7 cellular contexts compared by ENCODE assay signal in genomic region chr4:89509708-89510269, GRCh38.
DNase-seq lines count a peak whose midpoint lies in the region; ATAC-seq and TF ChIP-seq lines count a peak whose summit lies in the region.

No MANE protein-coding gene starts in this region.

- H3K4me3 ChIP-seq in foreskin fibroblast (ENCODE audit: low read depth in 1 of 2, low read length in 2 of 2) (no peak overlapping the region), transverse colon (no peak overlapping the region), Karpas-422 (ENCODE audit: low read length) (no peak overlapping the region)

- WGBS in transverse colon (ENCODE audit: low coverage in 1 of 2), 2 donors: 59 to 74% methylated on average over 4 of the region's 4 CpGs

- no peak for TF ChIP-seq POLR2A in transverse colon (IDR thresholded peaks at IDR 0.05)

- no peaks in the 10 kb centered on the region for H4K20me1 ChIP-seq in Karpas-422 (ENCODE audit: insufficient read depth, low read depth, low read length)

- no peak overlapping the region for H3K4me2 ChIP-seq in Karpas-422 (ENCODE audit: low read depth, low read length, poor library complexity, severe bottlenecking)

- intact Hi-C loops in transverse colon (cut with DNase I; ENCODE audit: low total_unique reads): no loop called here

- H3K36me3 ChIP-seq in transverse colon: no peaks in the 10 kb centered on the region
- H3K36me3 ChIP-seq in Karpas-422 (ENCODE audit: insufficient read depth, low read length): no peaks in the 10 kb centered on the region

- ATAC-seq in GM18517 (IDR thresholded peaks at IDR 0.05; ENCODE audit: unreplicated experiment) (peak; percentile 99), GM21576 (IDR thresholded peaks at IDR 0.05; ENCODE audit: unreplicated experiment) (peak; percentile 100)

- H3K9me3 ChIP-seq in transverse colon: no peaks in the 10 kb centered on the region
- no peaks in the 10 kb centered on the region for H3K9me3 ChIP-seq in Karpas-422 (ENCODE audit: low read length)

- peak; percentile 2 for DNase-seq in HT1080 (ENCODE audit: low read depth)
- DNase-seq in foreskin fibroblast: peak; percentile 86 to 94
- DNase-seq in transverse colon: no peak
- DNase-seq in Karpas-422: no peak
- no peak for DNase-seq in foreskin melanocyte

- no peak overlapping the region for H2AFZ ChIP-seq in Karpas-422 (ENCODE audit: low read length)

- H3K9me2 ChIP-seq in Karpas-422 (replicated peaks; ENCODE audit: insufficient read depth, low read length): no peaks in the 10 kb centered on the region

- TF ChIP-seq CTCF in foreskin fibroblast (IDR thresholded peaks at IDR 0.05; ENCODE audit: low read depth, low read length): no peak
- no peak for TF ChIP-seq CTCF in transverse colon (IDR thresholded peaks at IDR 0.05)

- H3K9ac ChIP-seq in Karpas-422 (ENCODE audit: low read length): no peak overlapping the region

- H3K4me1 ChIP-seq in transverse colon (no peaks in the 10 kb centered on the region), Karpas-422 (ENCODE audit: low read length) (no peaks in the 10 kb centered on the region)

- in situ Hi-C loops in transverse colon (cut with MboI; ENCODE audit: low pct_ligation_motif_present in 1 of 4, low pct_unique_long_range_greater_than_20kb in 1 of 4, low sequenced_read_pairs in 3 of 4): no loop called here

- no peaks in the 10 kb centered on the region for H3K27me3 ChIP-seq in transverse colon
- H3K27me3 ChIP-seq in Karpas-422 (ENCODE audit: low read length): no peaks in the 10 kb centered on the region

- H3K27ac ChIP-seq in transverse colon (no peak overlapping the region), Karpas-422 (ENCODE audit: low read length) (no peak overlapping the region)

- H3K79me2 ChIP-seq in Karpas-422 (ENCODE audit: low read length): no peaks in the 10 kb centered on the region

- no peak for TF ChIP-seq EP300 in transverse colon (IDR thresholded peaks at IDR 0.05; ENCODE audit: low read depth)

Comparison
In these comparisons a context has a peak if more than half of its experiments do, and no peak if none do; other contexts are left out.
1. DNase-seq: peak in HT1080 (single experiment) and foreskin fibroblast (2 of 2); none in transverse colon (single experiment), Karpas-422 (single experiment) and foreskin melanocyte (single experiment).